In the genomic region with DNA sequence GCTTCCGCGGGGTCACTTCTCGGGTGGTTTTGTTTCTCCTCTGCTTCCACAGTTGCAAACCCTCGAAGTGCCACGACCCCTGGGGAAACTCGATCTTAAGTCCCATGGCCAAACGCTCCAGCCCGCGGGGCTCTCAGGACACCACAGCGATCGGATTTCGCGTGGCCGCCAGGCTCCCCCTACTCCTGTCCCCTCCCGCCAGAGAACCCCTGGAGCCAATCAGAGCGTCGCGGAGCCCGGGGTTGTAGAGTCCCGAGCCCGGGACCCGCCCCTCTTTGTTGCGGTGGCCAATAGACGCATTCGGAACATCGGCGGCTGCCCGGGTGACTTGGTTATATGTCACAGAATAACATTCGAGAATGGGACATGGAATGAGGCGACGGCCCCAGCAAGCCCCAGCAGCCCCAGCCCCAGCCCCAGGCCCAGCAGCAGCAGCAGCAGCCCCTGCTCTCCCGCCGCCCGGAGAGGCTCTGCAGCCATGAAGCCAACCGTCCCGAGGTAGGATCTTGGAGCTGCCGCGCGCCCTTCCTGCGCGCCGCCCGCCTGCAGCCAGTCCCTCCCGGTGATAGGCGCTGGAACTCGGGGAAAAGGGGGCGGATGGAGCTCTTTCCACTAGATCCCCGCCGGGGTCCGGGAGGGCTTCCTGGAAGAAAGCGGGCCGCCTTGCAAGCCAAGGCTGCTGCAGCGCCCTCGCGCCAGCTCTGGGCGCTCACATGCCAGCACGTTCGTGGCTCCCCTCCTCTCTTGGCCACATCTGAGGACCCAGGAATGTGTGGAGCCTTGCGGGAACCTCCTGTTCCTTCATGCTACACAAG, we compare ENCODE assay signal across 8 cellular contexts. TPM values are rescaled to one million over a fixed set of nuclear protein-coding genes. Genes with fewer than 3 reads are reported as not detected.
DNase-seq lines count a peak whose midpoint lies in the region; ATAC-seq and TF ChIP-seq lines count a peak whose summit lies in the region.

A gene (plus strand): TSS at position 299 of the 815 bp plus-strand sequence. CDS start 1,002 bp downstream, outside the sequence.

- H3K27ac ChIP-seq in DOHH2 (ENCODE audit: low read depth, low read length) (no peak within 1 kb of the TSS), RWPE2 (ENCODE audit: poor library complexity, severe bottlenecking) (no peak within 1 kb of the TSS), ovary (no peak within 1 kb of the TSS)

- H3K36me3 Mint-ChIP-seq in IgD-negative memory B cell (no peaks in the 10 kb centered on the region), type B pancreatic cell (peaks cover 4% of the 10 kb centered on the region)

- peaks cover 7% of the 10 kb centered on the region for H3K27me3 ChIP-seq in DOHH2 (ENCODE audit: control insufficient read depth, low read length)
- H3K27me3 ChIP-seq in RWPE2 (ENCODE audit: insufficient read depth, poor library complexity, severe bottlenecking): peaks cover 8% of the 10 kb centered on the region
- no peaks in the 10 kb centered on the region for H3K27me3 ChIP-seq in ovary

- no peak for DNase-seq in RWPE2 (ENCODE audit: low spot score)
- DNase-seq in activated naive CD4-positive, alpha-beta T cell treated with anti-CD3 and anti-CD28 coated beads, Interleukin-2, amount 50 U/mL, for 16 hours: peak; percentile 66
- peak; percentile 94 for DNase-seq in Right ventricle myocardium superior
- peak; percentile 28 to 64 (median 50) for DNase-seq in ovary
- peak; percentile 82 for DNase-seq in type B pancreatic cell (ENCODE audit: extremely low spot score, unreplicated experiment)

- H3K9me3 ChIP-seq in DOHH2 (ENCODE audit: control insufficient read depth, insufficient read depth, low read length): no peaks in the 10 kb centered on the region
- no peaks in the 10 kb centered on the region for H3K9me3 ChIP-seq in RWPE2 (ENCODE audit: severe bottlenecking)
- H3K9me3 ChIP-seq in ovary: peaks cover 0 to 3% of the 10 kb centered on the region in 2 donors

- 0 to 1% (median 0%) methylated on average over 54 to 59 of the region's 59 CpGs for WGBS in ovary, 3 donors

- H3K27ac Mint-ChIP-seq in IgD-negative memory B cell (peak within 1 kb of the TSS in 2 of 3 donors; percentile 9 to 93), type B pancreatic cell (peak within 1 kb of the TSS; percentile 62)

- H3K9me3 Mint-ChIP-seq in IgD-negative memory B cell (peaks cover 0 to 3% (median 0%) of the 10 kb centered on the region in 3 donors), type B pancreatic cell (no peaks in the 10 kb centered on the region)

- H3K4me2 ChIP-seq in DOHH2 (ENCODE audit: low read length): peak within 1 kb of the TSS; percentile 98

- intact Hi-C loops in Right ventricle myocardium superior (cut with DNase I): no loop called here
- intact Hi-C loops in ovary (cut with DNase I): no loop called here

- ATAC-seq in GM21529 (IDR thresholded peaks at IDR 0.05; ENCODE audit: unreplicated experiment) (peak; percentile 91), RWPE2 (ENCODE audit: low read depth) (peak; percentile 93), Right ventricle myocardium superior (ENCODE audit: poor library complexity) (peak; percentile 99)

- H3F3A ChIP-seq in DOHH2 (ENCODE audit: control insufficient read depth, insufficient read depth): peaks cover 17% of the 10 kb centered on the region

- H3K4me1 ChIP-seq in DOHH2 (ENCODE audit: control insufficient read depth, low read length) (peaks cover 58% of the 10 kb centered on the region), RWPE2 (ENCODE audit: insufficient read depth, poor library complexity, severe bottlenecking) (no peaks in the 10 kb centered on the region), ovary (ENCODE audit: insufficient read depth) (peaks cover 4% of the 10 kb centered on the region)

- H3K4me3 ChIP-seq in DOHH2 (ENCODE audit: low read length): peak within 1 kb of the TSS; percentile 84
- H3K4me3 ChIP-seq in RWPE2 (ENCODE audit: severe bottlenecking): peak within 1 kb of the TSS; percentile 32
- peak within 1 kb of the TSS; percentile 57 for H3K4me3 ChIP-seq in ovary

- H3K9me2 ChIP-seq in DOHH2 (replicated peaks; ENCODE audit: control insufficient read depth, low read length): no peaks in the 10 kb centered on the region

- H3K4me3 Mint-ChIP-seq in IgD-negative memory B cell: peak within 1 kb of the TSS; percentile 88 to 96 (median 91)
- peak within 1 kb of the TSS; percentile 93 for H3K4me3 Mint-ChIP-seq in type B pancreatic cell

- H4K20me1 ChIP-seq in DOHH2 (ENCODE audit: control insufficient read depth, insufficient read depth, low read depth, low read length): no peaks in the 10 kb centered on the region

- no peaks in the 10 kb centered on the region for H3K36me3 ChIP-seq in DOHH2 (ENCODE audit: control insufficient read depth, low read length)
- no peaks in the 10 kb centered on the region for H3K36me3 ChIP-seq in RWPE2 (ENCODE audit: low read depth)
- no peaks in the 10 kb centered on the region for H3K36me3 ChIP-seq in ovary

- no peaks in the 10 kb centered on the region for H3K79me2 ChIP-seq in DOHH2 (ENCODE audit: control insufficient read depth, low read length)

- H3K27me3 Mint-ChIP-seq in IgD-negative memory B cell (peaks cover 17% of the 10 kb centered on the region), type B pancreatic cell (peaks cover 24% of the 10 kb centered on the region)

- TF ChIP-seq CTCF in DOHH2 (IDR thresholded peaks at IDR 0.05; ENCODE audit: low read depth, low read length, poor library complexity, severe bottlenecking) (peak; percentile 40), RWPE2 (IDR thresholded peaks at IDR 0.05; ENCODE audit: poor library complexity, severe bottlenecking) (no peak), ovary (IDR thresholded peaks at IDR 0.05) (no peak), type B pancreatic cell (conservative IDR thresholded peaks at IDR 0.05) (no peak)

- H3K4me1 Mint-ChIP-seq in IgD-negative memory B cell: peaks cover 10 to 27% (median 19%) of the 10 kb centered on the region in 3 donors
- peaks cover 23% of the 10 kb centered on the region for H3K4me1 Mint-ChIP-seq in type B pancreatic cell (ENCODE audit: unreplicated experiment)

- no peak for TF ChIP-seq POLR2A in ovary (IDR thresholded peaks at IDR 0.05)

- no peak for TF ChIP-seq EP300 in ovary (IDR thresholded peaks at IDR 0.05)

RNA-seq across cellular contexts. Expression of the gene that starts here (rescaled TPM):
- polyA plus RNA-seq in IgD-negative memory B cell (not detected), ovary (1 to 10 TPM in 1 of 2 donors, under 1 TPM in 1; 0.74 to 1.6 TPM)
- total RNA-seq in Right ventricle myocardium superior (2.2 TPM), ovary (1 to 10 TPM in 3 of 7 donors, under 1 TPM in 4; 0.28 to 2.1 (median 0.83) TPM), type B pancreatic cell (ENCODE audit: low replicate concordance) (3.5 and 27.4 TPM in 2 replicates)

Comparison
In these comparisons a context has a peak if more than half of its experiments do, and no peak if none do; other contexts are left out.
1. H3K4me3 ChIP-seq: peak in every context shown above with its lines; median percentile 84 in DOHH2; 57 in ovary; 32 in RWPE2.